9 cellular contexts compared by ENCODE assay signal in genomic region chr13:60398949-60399589, GRCh38. TPM values are rescaled to one million over a fixed set of nuclear protein-coding genes. Genes with fewer than 3 reads are reported as not detected.
DNase-seq lines count a peak whose midpoint lies in the region; ATAC-seq and TF ChIP-seq lines count a peak whose summit lies in the region.
"Had no signal": no experiment of that assay in that cellular context is flagged by ENCODE, and none has a peak within 500 bp of the region (broad histone marks: within the 10 kb centered on the region; RNA-seq: fewer than 3 reads in every experiment).

No MANE protein-coding gene starts in this region.

- H3K27ac Mint-ChIP-seq in CD4-positive, CD25-positive, alpha-beta regulatory T cell: peak overlapping the region; percentile 76 to 92 (median 85)
- peak overlapping the region; percentile 91 to 93 for H3K27ac Mint-ChIP-seq in natural killer cell

- no peak for ATAC-seq in CD4-positive, CD25-positive, alpha-beta regulatory T cell (ENCODE audit: low read depth in 2 of 2)
- ATAC-seq in natural killer cell (no peak), GM18870 (IDR thresholded peaks at IDR 0.05; ENCODE audit: unreplicated experiment) (no peak), GM21717 (IDR thresholded peaks at IDR 0.05; ENCODE audit: unreplicated experiment) (no peak), HG03342 (IDR thresholded peaks at IDR 0.05; ENCODE audit: unreplicated experiment) (no peak)

- whole genome bisulfite sequencing in mammary epithelial cell (ENCODE audit: low coverage, missing lambda C conversion rate): 80% methylated on average over 5 of the region's 5 CpGs

- CTCF ChIA-PET in mammary epithelial cell (lab: Charles Lee; ENCODE audit: low non-redundant PET): no interaction called here

- no peak for TF ChIP-seq CTCF in mammary epithelial cell (conservative IDR thresholded peaks at IDR 0.05 in 1 of 2, IDR thresholded peaks at IDR 0.05 in 1 of 2; ENCODE audit: extremely low read depth in 1 of 2, insufficient read depth in 1 of 2, low read depth in 1 of 2, low read length in 2 of 2)
- TF ChIP-seq CTCF in natural killer cell (IDR thresholded peaks at IDR 0.05): no peak
- no peak for TF ChIP-seq CTCF in WERI-Rb-1 (IDR thresholded peaks at IDR 0.05; ENCODE audit: low read depth, low read length)

- BruUV-seq in mammary epithelial cell (replicated peaks; lab: Mats Ljungman, UMichigan): no TSS peak

- peaks cover 26% of the 10 kb centered on the region for H3K4me1 ChIP-seq in CD4-positive, CD25-positive, alpha-beta regulatory T cell (ENCODE audit: control insufficient read depth, insufficient read depth, low read length, poor library complexity, severe bottlenecking)
- H3K4me1 ChIP-seq in Karpas-422 (ENCODE audit: low read length): peaks cover 20% of the 10 kb centered on the region
- H3K4me1 ChIP-seq in mammary epithelial cell (ENCODE audit: insufficient read depth, low read length): peaks cover 15% of the 10 kb centered on the region

- intact Hi-C loops in mammary epithelial cell (cut with micrococcal nuclease) (no loop called here), natural killer cell (cut with micrococcal nuclease) (loop anchor here (5.0 kb wide), 1 partner anchor 33 kb away; no protein-coding TSS in a partner anchor)

- peaks cover 12% of the 10 kb centered on the region for H3K27me3 Mint-ChIP-seq in CD4-positive, CD25-positive, alpha-beta regulatory T cell
- H3K27me3 Mint-ChIP-seq in natural killer cell (ENCODE audit: low read depth in 2 of 2): no peaks in the 10 kb centered on the region

- no peak overlapping the region for H3K27ac ChIP-seq in CD4-positive, CD25-positive, alpha-beta regulatory T cell (ENCODE audit: insufficient read depth, low read length, poor library complexity, severe bottlenecking)
- no peak overlapping the region for H3K27ac ChIP-seq in Karpas-422 (ENCODE audit: low read length)
- no peak overlapping the region for H3K27ac ChIP-seq in mammary epithelial cell (ENCODE audit: insufficient read depth, low read depth, low read length)
- H3K27ac ChIP-seq in WERI-Rb-1: no peak overlapping the region; the same call in 1 of the 2 replicates

- no peaks in the 10 kb centered on the region for H3K27me3 ChIP-seq in CD4-positive, CD25-positive, alpha-beta regulatory T cell (ENCODE audit: control insufficient read depth, insufficient read depth, low read length)
- H3K27me3 ChIP-seq in Karpas-422 (ENCODE audit: low read length) (no peaks in the 10 kb centered on the region), mammary epithelial cell (ENCODE audit: insufficient read depth, low read length) (no peaks in the 10 kb centered on the region), WERI-Rb-1 (ENCODE audit: insufficient read depth, low read depth, severe bottlenecking) (no peaks in the 10 kb centered on the region)

- H3K79me2 ChIP-seq in Karpas-422 (ENCODE audit: low read length) (peaks cover 17% of the 10 kb centered on the region), mammary epithelial cell (ENCODE audit: insufficient read depth, low read length) (peaks cover 57% of the 10 kb centered on the region)

- peaks cover 21 to 57% (median 41%) of the 10 kb centered on the region in 4 donors for H3K4me1 Mint-ChIP-seq in CD4-positive, CD25-positive, alpha-beta regulatory T cell
- H3K4me1 Mint-ChIP-seq in natural killer cell: peaks cover 27 to 29% of the 10 kb centered on the region in 2 donors

- in situ Hi-C loops in mammary epithelial cell (cut with MboI; ENCODE audit: low sequenced_read_pairs in 2 of 2): no loop called here

- H3K36me3 ChIP-seq in CD4-positive, CD25-positive, alpha-beta regulatory T cell (ENCODE audit: control insufficient read depth, insufficient read depth, low read length): no peaks in the 10 kb centered on the region
- H3K36me3 ChIP-seq in Karpas-422 (ENCODE audit: insufficient read depth, low read length) (no peaks in the 10 kb centered on the region), mammary epithelial cell (ENCODE audit: insufficient read depth, low read length) (no peaks in the 10 kb centered on the region), WERI-Rb-1 (no peaks in the 10 kb centered on the region)

- no peaks in the 10 kb centered on the region for H3K9me3 ChIP-seq in CD4-positive, CD25-positive, alpha-beta regulatory T cell (ENCODE audit: control insufficient read depth in 2 of 2, low read length in 2 of 2)
- H3K9me3 ChIP-seq in Karpas-422 (ENCODE audit: low read length) (no peaks in the 10 kb centered on the region), mammary epithelial cell (replicated peaks; ENCODE audit: insufficient read depth, low read length) (no peaks in the 10 kb centered on the region), WERI-Rb-1 (ENCODE audit: severe bottlenecking) (no peaks in the 10 kb centered on the region)

- H3K4me2 ChIP-seq in Karpas-422 (ENCODE audit: low read depth, low read length, poor library complexity, severe bottlenecking) (peak overlapping the region; percentile 81), mammary epithelial cell (ENCODE audit: insufficient read depth, low read depth, low read length) (peak overlapping the region; percentile 88)

- H3K9me3 Mint-ChIP-seq in CD4-positive, CD25-positive, alpha-beta regulatory T cell: no peaks in the 10 kb centered on the region
- H3K9me3 Mint-ChIP-seq in natural killer cell: no peaks in the 10 kb centered on the region

- dilution Hi-C loops in mammary epithelial cell (cut with HindIII; ENCODE audit: low sequenced_read_pairs): no loop called here

- H3K9ac ChIP-seq in Karpas-422 (ENCODE audit: low read length): no peak overlapping the region
- no peak overlapping the region for H3K9ac ChIP-seq in mammary epithelial cell (ENCODE audit: insufficient read depth, low read length)

- peak overlapping the region; percentile 94 for H3K4me3 ChIP-seq in CD4-positive, CD25-positive, alpha-beta regulatory T cell (ENCODE audit: low read depth, low read length)
- H3K4me3 ChIP-seq in Karpas-422 (ENCODE audit: low read length): no peak overlapping the region
- no peak overlapping the region for H3K4me3 ChIP-seq in mammary epithelial cell (replicated peaks in 1 of 3; ENCODE audit: insufficient read depth in 1 of 3, low read depth in 2 of 3, low read length in 3 of 3)
- no peak overlapping the region for H3K4me3 ChIP-seq in WERI-Rb-1 (ENCODE audit: low read depth, low read length)

- H3K36me3 Mint-ChIP-seq in CD4-positive, CD25-positive, alpha-beta regulatory T cell: no peaks in the 10 kb centered on the region
- H3K36me3 Mint-ChIP-seq in natural killer cell: no peaks in the 10 kb centered on the region

- H4K20me1 ChIP-seq in Karpas-422 (ENCODE audit: insufficient read depth, low read depth, low read length): peaks cover 16% of the 10 kb centered on the region
- no peaks in the 10 kb centered on the region for H4K20me1 ChIP-seq in mammary epithelial cell (ENCODE audit: insufficient read depth, low read length)

- H3K4me3 Mint-ChIP-seq in CD4-positive, CD25-positive, alpha-beta regulatory T cell: peak overlapping the region; percentile 91 to 98 (median 94)
- peak overlapping the region; percentile 95 for H3K4me3 Mint-ChIP-seq in natural killer cell

- H2AFZ ChIP-seq in Karpas-422 (ENCODE audit: low read length): no peak overlapping the region
- H2AFZ ChIP-seq in mammary epithelial cell (ENCODE audit: low read depth, low read length): no peak overlapping the region

- H3K9me2 ChIP-seq in Karpas-422 (replicated peaks; ENCODE audit: insufficient read depth, low read length): no peaks in the 10 kb centered on the region

- peak in 1 of 3 donors; percentile 49 for DNase-seq in CD4-positive, CD25-positive, alpha-beta regulatory T cell
- DNase-seq in Karpas-422: no peak
- no peak for DNase-seq in mammary epithelial cell
- DNase-seq in natural killer cell: no peak
- DNase-seq in WERI-Rb-1: no peak
- DNase-seq: T1000 had no signal

RNA-seq across cellular contexts. Expression of gene TDRD3, which starts 2.0 kb away (rescaled TPM):
- total RNA-seq in CD4-positive, CD25-positive, alpha-beta regulatory T cell: 29.8 TPM
- polyA plus RNA-seq in CD4-positive, CD25-positive, alpha-beta regulatory T cell: 10 to 100 TPM in 2 of 4 donors, 1 to 10 TPM in 2; 9.0 to 10.2 (median 9.9) TPM
- 7.4 and 7.8 TPM in 2 replicates for total RNA-seq in Karpas-422 (2014; rRNA removed; shearing (Covaris generic); ENCODE audit: low replicate concordance)
- total RNA-seq in mammary epithelial cell: 10 to 100 TPM; 18.1 to 18.2 TPM
- polyA plus RNA-seq in mammary epithelial cell: 4.7 TPM
- 2.7 TPM for polyA minus RNA-seq in mammary epithelial cell
- 10 to 100 TPM; 30.6 to 33.4 (median 32.1) TPM for total RNA-seq in natural killer cell
